ENCODE assay signal across 9 cellular contexts in genomic region chr6:16511048-16511660, GRCh38.
DNase-seq lines count a peak whose midpoint lies in the region; ATAC-seq, FAIRE-seq and TF ChIP-seq lines count a peak whose summit lies in the region.
"Had no signal": no experiment of that assay in that cellular context is flagged by ENCODE, and none has a peak within 500 bp of the region (broad histone marks: within the 10 kb centered on the region; RNA-seq: fewer than 3 reads in every experiment).

No MANE protein-coding gene starts in this region.

- no peak overlapping the region for H3K27ac ChIP-seq in aorta (ENCODE audit: low read depth in 1 of 2, low read length in 2 of 2)

- H3K4me1 Mint-ChIP-seq in mesothelial cell of epicardium, result peaks cover 36% of the 10 kb centered on the region

- no peak overlapping the region for H3K4me3 ChIP-seq in BE2C (ENCODE audit: low read depth, low read length)
- H3K4me3 ChIP-seq in aorta (ENCODE audit: low read length in 2 of 2), result no peak overlapping the region

- H3K9me3 ChIP-seq in BE2C (no peaks in the 10 kb centered on the region), aorta (ENCODE audit: control insufficient read depth, low read length) (no peaks in the 10 kb centered on the region)

- H3K27me3 ChIP-seq in BE2C (no peaks in the 10 kb centered on the region), aorta (ENCODE audit: control insufficient read depth in 1 of 2, insufficient read depth in 2 of 2, low read length in 1 of 2) (no peaks in the 10 kb centered on the region)

- no peaks in the 10 kb centered on the region for H3K9me3 Mint-ChIP-seq in mesothelial cell of epicardium
- H3K9me3 Mint-ChIP-seq: IgD-negative memory B cell had no signal

- no peak overlapping the region for H3K4me3 Mint-ChIP-seq in mesothelial cell of epicardium

- H3K4me1 ChIP-seq in BE2C, result no peaks in the 10 kb centered on the region
- peaks cover 7 to 11% of the 10 kb centered on the region in 2 donors for H3K4me1 ChIP-seq in aorta (ENCODE audit: control insufficient read depth in 1 of 2, insufficient read depth in 2 of 2, low read length in 2 of 2)

- no peaks in the 10 kb centered on the region for H3K36me3 Mint-ChIP-seq in mesothelial cell of epicardium
- H3K36me3 Mint-ChIP-seq: IgD-negative memory B cell had no signal

- FAIRE-seq in RCC 7860 (lab: Jason Lieb, UNC), result no peak

- in situ Hi-C loops in GM13977 (cut with MboI; ENCODE audit: low pct_unique_long_range_greater_than_20kb, low sequenced_read_pairs, unreplicated experiment), result loop anchor here (10.0 kb wide), 2 partner anchors 176 to 254 kb away; partner anchors contain the start of gene ATXN1

- H3K27ac Mint-ChIP-seq in mesothelial cell of epicardium, result no peak overlapping the region

- DNase-seq in BE2C, result no peak
- DNase-seq in GM13977 (ENCODE audit: low spot score), result no peak
- DNase-seq in RCC 7860 (ENCODE audit: low spot score), result peak; percentile 17
- DNase-seq in dedifferentiated amniotic fluid mesenchymal stem cell (ENCODE audit: extremely low spot score), result peak; percentile 46
- DNase-seq in mesothelial cell of epicardium (ENCODE audit: low spot score in 2 of 2, unreplicated experiment in 2 of 2), result no peak
- DNase-seq in islet precursor cell, result no peak
- DNase-seq in aorta, result no peak

- TF ChIP-seq CTCF in BE2C (IDR thresholded peaks at IDR 0.05; ENCODE audit: low read depth, low read length), result peak; percentile 75
- TF ChIP-seq CTCF in GM13977 (IDR thresholded peaks at IDR 0.05; ENCODE audit: extremely low read depth, insufficient read depth, missing control alignments), result peak; percentile 62
- peak; percentile 35 for TF ChIP-seq CTCF in mesothelial cell of epicardium (IDR thresholded peaks at IDR 0.05; ENCODE audit: unreplicated experiment)

- H3K27me3 Mint-ChIP-seq in mesothelial cell of epicardium (ENCODE audit: low read depth), result no peaks in the 10 kb centered on the region
- H3K27me3 Mint-ChIP-seq: IgD-negative memory B cell had no signal

- intact Hi-C loops in aorta (cut with DNase I), result loop anchor here (5.0 to 10.0 kb wide), 6 partner anchors 174 to 574 kb away; partner anchors contain the start of gene ATXN1 (in 1 of the 2)

- 53 to 57% methylated on average over 4 of the region's 4 CpGs for WGBS in aorta, 2 donors

- no peaks in the 10 kb centered on the region for H3K36me3 ChIP-seq in BE2C
- H3K36me3 ChIP-seq in aorta (ENCODE audit: control insufficient read depth in 1 of 2, insufficient read depth in 2 of 2, low read length in 1 of 2), result no peaks in the 10 kb centered on the region

- ATAC-seq in HG03457 (IDR thresholded peaks at IDR 0.05; ENCODE audit: unreplicated experiment) (no peak), aorta (ENCODE audit: low FRiP score) (no peak)

Comparison
In these comparisons a context has a peak if more than half of its experiments do, and no peak if none do; other contexts are left out.
1. DNase-seq: peak in RCC 7860 (single experiment) and dedifferentiated amniotic fluid mesenchymal stem cell (single experiment); none in BE2C (single experiment), GM13977 (single experiment), mesothelial cell of epicardium (0 of 2), islet precursor cell (single experiment) and aorta (0 of 2).
2. Peak in every context shown above with its lines, with median percentiles within 50 percentile points of each other: CTCF ChIP-seq.